ENCODE assay signal across 6 cellular contexts in genomic region chr5:100379254-100379858, GRCh38.
A peak's percentile ranks its signal among the peaks of the same experiment; 100 is the strongest.
DNase-seq lines count a peak whose midpoint lies in the region; ATAC-seq and TF ChIP-seq lines count a peak whose summit lies in the region.
"Not testable (repeated sequence)": the region's sequence is repeated elsewhere in the genome, so short reads cannot be mapped to it uniquely, and the experiment has no call there.

No MANE protein-coding gene starts in this region.

- H3K4me3 Mint-ChIP-seq in natural killer cell treated with Interleukin-12 subunit alpha and Interleukin-12 subunit beta and Interleukin-15 and Interleukin-18, amount 100 ng/mL, for 72 hours; stimulated activated memory B cell treated with anti-CD40 and anti-IgM and Interleukin-4, amounts not matched to agents 10 μg/mL and 1 μg/mL and 100 μg/mL, for 72 hours: not testable (repeated sequence)

- not testable (repeated sequence) for H3K27me3 Mint-ChIP-seq in natural killer cell treated with Interleukin-12 subunit alpha and Interleukin-12 subunit beta and Interleukin-15 and Interleukin-18, amount 100 ng/mL, for 72 hours; stimulated activated memory B cell treated with anti-CD40 and anti-IgM and Interleukin-4, amounts not matched to agents 10 μg/mL and 1 μg/mL and 100 μg/mL, for 72 hours

- TF ChIP-seq POLR2A in gastroesophageal sphincter (IDR thresholded peaks at IDR 0.05) = not testable (repeated sequence)

- ATAC-seq in gastroesophageal sphincter (peak; percentile 53), sciatic nerve (peak; percentile 56), upper lobe of right lung (peak; percentile 42)
- ATAC-seq in natural killer cell treated with Interleukin-12 subunit alpha and Interleukin-12 subunit beta and Interleukin-15 and Interleukin-18, amount 100 ng/mL, for 72 hours = peak; percentile 36 to 45
- peak; percentile 53 for ATAC-seq in stimulated activated memory B cell treated with anti-CD40 and anti-IgM and Interleukin-4, amounts not matched to agents 10 μg/mL and 1 μg/mL and 100 μg/mL, for 72 hours

- H3K4me3 ChIP-seq in gastroesophageal sphincter, upper lobe of right lung: not testable (repeated sequence)

- not testable (repeated sequence) for H3K27ac Mint-ChIP-seq in natural killer cell treated with Interleukin-12 subunit alpha and Interleukin-12 subunit beta and Interleukin-15 and Interleukin-18, amount 100 ng/mL, for 72 hours; stimulated activated memory B cell treated with anti-CD40 and anti-IgM and Interleukin-4, amounts not matched to agents 10 μg/mL and 1 μg/mL and 100 μg/mL, for 72 hours

- not testable (repeated sequence) for H3K9me3 Mint-ChIP-seq in natural killer cell treated with Interleukin-12 subunit alpha and Interleukin-12 subunit beta and Interleukin-15 and Interleukin-18, amount 100 ng/mL, for 72 hours; stimulated activated memory B cell treated with anti-CD40 and anti-IgM and Interleukin-4, amounts not matched to agents 10 μg/mL and 1 μg/mL and 100 μg/mL, for 72 hours

- TF ChIP-seq CTCF in gastroesophageal sphincter (IDR thresholded peaks at IDR 0.05); upper lobe of right lung (IDR thresholded peaks at IDR 0.05): not testable (repeated sequence)

- H3K4me1 ChIP-seq in gastroesophageal sphincter, upper lobe of right lung: not testable (repeated sequence)

- not testable (repeated sequence) for H3K36me3 Mint-ChIP-seq in natural killer cell treated with Interleukin-12 subunit alpha and Interleukin-12 subunit beta and Interleukin-15 and Interleukin-18, amount 100 ng/mL, for 72 hours; stimulated activated memory B cell treated with anti-CD40 and anti-IgM and Interleukin-4, amounts not matched to agents 10 μg/mL and 1 μg/mL and 100 μg/mL, for 72 hours

- H3K9me3 ChIP-seq in gastroesophageal sphincter, upper lobe of right lung: not testable (repeated sequence)

- not testable (repeated sequence) for H3K4me1 Mint-ChIP-seq in natural killer cell treated with Interleukin-12 subunit alpha and Interleukin-12 subunit beta and Interleukin-15 and Interleukin-18, amount 100 ng/mL, for 72 hours (ENCODE audit: low read depth in 2 of 2); stimulated activated memory B cell treated with anti-CD40 and anti-IgM and Interleukin-4, amounts not matched to agents 10 μg/mL and 1 μg/mL and 100 μg/mL, for 72 hours

- H3K36me3 ChIP-seq in gastroesophageal sphincter, upper lobe of right lung: not testable (repeated sequence)

- not testable (repeated sequence) for TF ChIP-seq EP300 in gastroesophageal sphincter (IDR thresholded peaks at IDR 0.05)

- H3K27ac ChIP-seq in gastroesophageal sphincter, upper lobe of right lung: not testable (repeated sequence)

- no CpG with 5 or more reads among the region's 19 CpGs for WGBS in gastroesophageal sphincter (ENCODE audit: low coverage in 1 of 2), 2 donors

- DNase-seq in DMS53 (lab: John Stamatoyannopoulos, UW) = peak; percentile 6
- DNase-seq in natural killer cell treated with Interleukin-12 subunit alpha and Interleukin-12 subunit beta and Interleukin-15 and Interleukin-18, amount 100 ng/mL, for 72 hours (ENCODE audit: low spot score); sciatic nerve (ENCODE audit: low spot score); upper lobe of right lung: not testable (repeated sequence)

- intact Hi-C loops in sciatic nerve (cut with DNase I); upper lobe of right lung (cut with DNase I): not testable (repeated sequence)

- H3K27me3 ChIP-seq in gastroesophageal sphincter, upper lobe of right lung: not testable (repeated sequence)
